Comparison of ENCODE assay signal across 8 cellular contexts in genomic region chr10:93600861-93601773, GRCh38. TPM values are rescaled to one million over a fixed set of nuclear protein-coding genes. Genes with fewer than 3 reads are reported as not detected.
A peak's percentile ranks its signal among the peaks of the same experiment; 100 is the strongest.
DNase-seq lines count a peak whose midpoint lies in the region; ATAC-seq and TF ChIP-seq lines count a peak whose summit lies in the region.

TSS of gene RBP4 (minus strand) at chr10:93601235. CDS start at chr10:93601028, 207 bp downstream.

- peaks cover 4% of the 10 kb centered on the region for H3K4me1 Mint-ChIP-seq in neural crest cell
- H3K4me1 Mint-ChIP-seq in CD8-positive, alpha-beta memory T cell, result peaks cover 0 to 8% (median 0%) of the 10 kb centered on the region in 3 donors

- H2AFZ ChIP-seq in PC-3 (ENCODE audit: low read length), result peak within 1 kb of the TSS; percentile 81

- CTCF ChIA-PET in PC-3 (lab: Charles Lee), result no interaction called here
- CTCF ChIA-PET in CD8-positive, alpha-beta memory T cell (lab: Charles Lee), result no interaction called here

- DNase-seq in AG20443 (ENCODE audit: low spot score), result peak; percentile 63
- peak; percentile 30 for DNase-seq in PC-3
- peak; percentile 43 for DNase-seq in fibroblast of pulmonary artery (ENCODE audit: low read depth)
- peak; percentile 7 for DNase-seq in neural crest cell (ENCODE audit: low read depth, low spot score)
- no peak for DNase-seq in NCI-H2196 treated with DMSO at 0.1 percent for 48 hours (lab: John Stamatoyannopoulos, UW; ENCODE audit: unreplicated experiment)
- DNase-seq in CD8-positive, alpha-beta memory T cell, result no peak

- H3F3A ChIP-seq in PC-3 (ENCODE audit: low read length, unreplicated experiment), result no peaks in the 10 kb centered on the region

- no peak within 1 kb of the TSS for H3K9ac ChIP-seq in PC-3 (ENCODE audit: low read length)

- H3K27me3 ChIP-seq in PC-3 (ENCODE audit: low read length), result no peaks in the 10 kb centered on the region
- H3K27me3 ChIP-seq in CD8-positive, alpha-beta memory T cell (ENCODE audit: insufficient read depth, low read length, poor library complexity, severe bottlenecking), result peaks cover 7% of the 10 kb centered on the region

- H3K9me3 Mint-ChIP-seq in neural crest cell, result no peaks in the 10 kb centered on the region
- peaks cover 0 to 2% (median 0%) of the 10 kb centered on the region in 5 donors for H3K9me3 Mint-ChIP-seq in CD8-positive, alpha-beta memory T cell

- no peaks in the 10 kb centered on the region for H3K9me2 ChIP-seq in PC-3 (replicated peaks; ENCODE audit: low read length)

- no peak within 1 kb of the TSS for H3K27ac Mint-ChIP-seq in neural crest cell (ENCODE audit: unreplicated experiment)
- no peak within 1 kb of the TSS for H3K27ac Mint-ChIP-seq in CD8-positive, alpha-beta memory T cell

- peaks cover 75% of the 10 kb centered on the region for H3K27me3 Mint-ChIP-seq in neural crest cell (ENCODE audit: low read depth)
- peaks cover 37 to 45% of the 10 kb centered on the region in 2 donors for H3K27me3 Mint-ChIP-seq in CD8-positive, alpha-beta memory T cell

- H4K20me1 ChIP-seq in PC-3 (ENCODE audit: low read length), result no peaks in the 10 kb centered on the region

- H3K36me3 Mint-ChIP-seq in neural crest cell (ENCODE audit: low read depth), result no peaks in the 10 kb centered on the region
- H3K36me3 Mint-ChIP-seq in CD8-positive, alpha-beta memory T cell, result peaks cover 0 to 1% (median 0%) of the 10 kb centered on the region in 3 donors

- H3K27ac ChIP-seq in PC-3 (ENCODE audit: low read length), result no peak within 1 kb of the TSS
- no peak within 1 kb of the TSS for H3K27ac ChIP-seq in CD8-positive, alpha-beta memory T cell (ENCODE audit: low read depth, low read length)

- H3K4me3 Mint-ChIP-seq in neural crest cell, result peak within 1 kb of the TSS; percentile 61
- no peak within 1 kb of the TSS for H3K4me3 Mint-ChIP-seq in CD8-positive, alpha-beta memory T cell

- H3K4me2 ChIP-seq in PC-3 (ENCODE audit: low read length), result peak within 1 kb of the TSS; percentile 86

- TF ChIP-seq CTCF in PC-3 (conservative IDR thresholded peaks at IDR 0.05; ENCODE audit: low read depth, low read length) (no peak), fibroblast of pulmonary artery (IDR thresholded peaks at IDR 0.05; ENCODE audit: low read length, missing control alignments) (no peak), neural crest cell (conservative IDR thresholded peaks at IDR 0.05) (no peak)

- BruUV-seq in PC-3 (replicated peaks; lab: Mats Ljungman, UMichigan), result no TSS peak

- H3K4me1 ChIP-seq in PC-3 (ENCODE audit: insufficient read depth, low read length), result peaks cover 8% of the 10 kb centered on the region; the same call in 1 of the 2 replicates
- H3K4me1 ChIP-seq in CD8-positive, alpha-beta memory T cell (ENCODE audit: insufficient read depth, low read length), result no peaks in the 10 kb centered on the region

- ATAC-seq in PC-3 (peak; percentile 81), HG03521 (IDR thresholded peaks at IDR 0.05; ENCODE audit: unreplicated experiment) (no peak), HG02571 (IDR thresholded peaks at IDR 0.05; ENCODE audit: unreplicated experiment) (no peak)

- peak within 1 kb of the TSS; percentile 65 for H3K4me3 ChIP-seq in PC-3 (ENCODE audit: low read length)
- H3K4me3 ChIP-seq in fibroblast of pulmonary artery (replicated peaks; ENCODE audit: low read depth, low read length), result peak within 1 kb of the TSS; percentile 3
- no peak within 1 kb of the TSS for H3K4me3 ChIP-seq in CD8-positive, alpha-beta memory T cell (ENCODE audit: low read length)

- H3K36me3 ChIP-seq in PC-3 (ENCODE audit: low read depth, low read length), result no peaks in the 10 kb centered on the region
- no peaks in the 10 kb centered on the region for H3K36me3 ChIP-seq in CD8-positive, alpha-beta memory T cell (ENCODE audit: insufficient read depth, low read length)

- intact Hi-C loops in PC-3 (cut with micrococcal nuclease), result loop anchor here (10.0 kb wide), 1 partner anchor 54 kb away; no protein-coding TSS in a partner anchor

- POLR2A ChIA-PET in PC-3 (lab: Charles Lee; ENCODE audit: unreplicated experiment), result no interaction called here
- POLR2A ChIA-PET in CD8-positive, alpha-beta memory T cell (lab: Charles Lee), result no interaction called here

- H3K9me3 ChIP-seq in PC-3 (ENCODE audit: low read length), result no peaks in the 10 kb centered on the region
- H3K9me3 ChIP-seq in CD8-positive, alpha-beta memory T cell (ENCODE audit: low read length), result no peaks in the 10 kb centered on the region

- no peaks in the 10 kb centered on the region for H3K79me2 ChIP-seq in PC-3 (ENCODE audit: low read length)

RNA-seq across cellular contexts. Expression of gene RBP4, which starts in this region (rescaled TPM):
- total RNA-seq in PC-3 (2014; rRNA removed) (4.4 and 8.5 TPM in 2 replicates), neural crest cell (not detected in 2 replicates)
- not detected for total RNA-seq in CD8-positive, alpha-beta memory T cell
- not detected for polyA plus RNA-seq in CD8-positive, alpha-beta memory T cell

Comparison
In these comparisons a context has a peak if more than half of its experiments do, and no peak if none do; other contexts are left out.
1. Peak in DNase-seq in neural crest cell; RNA of the gene not detected or under 1 TPM.
2. DNase-seq: peak in AG20443 (single experiment), PC-3 (single experiment) and fibroblast of pulmonary artery (single experiment); none in NCI-H2196 treated with DMSO at 0.1 percent for 48 hours (single experiment) and CD8-positive, alpha-beta memory T cell (0 of 5).